Comparison of ENCODE assay signal across 1 cellular context in genomic region chr17:48724241-48725004, GRCh38.
TF ChIP-seq lines count a peak whose summit lies in the region.

No MANE protein-coding gene starts in this region.

TF ChIP-seq in GM12878, 131 proteins besides CTCF, POLR2A, EP300 and RAD21 (continued from another document):
- TF ChIP-seq BCLAF1 (IDR thresholded peaks at IDR 0.05) (no peak), TCF3 (IDR thresholded peaks at IDR 0.05; ENCODE audit: borderline replicate concordance, insufficient read depth, low read depth, low read length) (no peak), RBBP5 (conservative IDR thresholded peaks at IDR 0.05) (no peak), HSF1 (IDR thresholded peaks at IDR 0.05; ENCODE audit: low read depth, low read length) (no peak), STAT1 (conservative IDR thresholded peaks at IDR 0.05) (no peak), MEF2B (IDR thresholded peaks at IDR 0.05; ENCODE audit: partially characterized antibody, poor library complexity, severe bottlenecking) (no peak), BACH1 (IDR thresholded peaks at IDR 0.05; ENCODE audit: borderline replicate concordance) (no peak), KAT2A (conservative IDR thresholded peaks at IDR 0.05; ENCODE audit: control insufficient read depth, low read depth, low read length) (no peak), RUNX3 (IDR thresholded peaks at IDR 0.05; ENCODE audit: low read length) (peak; percentile 31; the same call in 1 of the 2 replicates), ZBED1 (IDR thresholded peaks at IDR 0.05; ENCODE audit: borderline replicate concordance) (no peak), SIX5 (IDR thresholded peaks at IDR 0.05; ENCODE audit: low read depth, low read length, severe bottlenecking) (no peak), USF1 (IDR thresholded peaks at IDR 0.05; ENCODE audit: borderline replicate concordance, extremely low read length, insufficient read depth, low read depth, low read length) (no peak), CEBPB (IDR thresholded peaks at IDR 0.05; ENCODE audit: borderline replicate concordance in 1 of 2, low read depth in 2 of 2, low read length in 2 of 2) (no peak), ZNF384 (IDR thresholded peaks at IDR 0.05; ENCODE audit: borderline replicate concordance, low read depth, low read length) (no peak)
